Comparison of ENCODE assay signal across 16 cellular contexts in the genomic region with DNA sequence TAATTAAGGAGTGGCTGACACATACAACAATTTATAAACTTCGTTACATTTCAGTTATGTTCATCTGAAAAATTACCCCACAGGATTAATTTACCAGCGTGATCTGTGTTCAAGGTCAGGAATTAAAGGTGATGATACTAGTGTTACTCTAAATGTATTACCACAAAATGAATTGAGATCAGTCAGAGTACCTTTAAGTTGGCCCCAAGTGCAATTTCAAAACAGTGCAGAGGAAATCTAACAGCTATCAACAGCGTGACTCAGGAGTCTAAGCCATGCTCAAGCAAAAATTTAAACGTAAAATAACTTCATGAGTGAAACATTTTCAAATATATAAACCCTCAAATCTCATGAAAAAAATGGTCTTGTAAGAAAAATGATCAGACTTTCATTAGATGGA. TPM values are rescaled to one million over a fixed set of nuclear protein-coding genes. Genes with fewer than 3 reads are reported as not detected.
A peak's percentile ranks its signal among the peaks of the same experiment; 100 is the strongest.
DNase-seq lines count a peak whose midpoint lies in the region; ATAC-seq and TF ChIP-seq lines count a peak whose summit lies in the region.
"Had no signal": no experiment of that assay in that cellular context is flagged by ENCODE, and none has a peak within 500 bp of the region (broad histone marks: within the 10 kb centered on the region; RNA-seq: fewer than 3 reads in every experiment).

No MANE protein-coding gene starts in this region.

- H3K36me3 ChIP-seq in DND-41 (ENCODE audit: insufficient read depth, low read length) (peaks cover 58% of the 10 kb centered on the region), neutrophil (peaks cover 71% of the 10 kb centered on the region)

- H3K9me3 ChIP-seq in DND-41 (ENCODE audit: insufficient read depth, low read length, severe bottlenecking) (no peaks in the 10 kb centered on the region), T-helper 17 cell (ENCODE audit: control insufficient read depth, low read length, poor library complexity, severe bottlenecking) (no peaks in the 10 kb centered on the region), neutrophil (no peaks in the 10 kb centered on the region)
- H3K9me3 ChIP-seq: SJSA1 had no signal

- H3K4me3 ChIP-seq in DND-41 (ENCODE audit: low read depth in 1 of 2, low read length in 2 of 2) (no peak overlapping the region), neutrophil (ENCODE audit: low read depth in 1 of 2, low read length in 1 of 2) (no peak overlapping the region)
- H3K4me3 ChIP-seq: SJSA1 had no signal

- H3K27me3 ChIP-seq in DND-41 (ENCODE audit: insufficient read depth, low read length, poor library complexity) (no peaks in the 10 kb centered on the region), neutrophil (no peaks in the 10 kb centered on the region)
- H3K27me3 ChIP-seq: SJSA1 had no signal

- no peaks in the 10 kb centered on the region for H3K9me3 Mint-ChIP-seq in endothelial cell (ENCODE audit: unreplicated experiment)
- H3K9me3 Mint-ChIP-seq: CD8-positive, alpha-beta memory T cell; IgD-negative memory B cell had no signal

- H3K27me3 Mint-ChIP-seq in T-helper 17 cell (no peaks in the 10 kb centered on the region), endothelial cell (ENCODE audit: unreplicated experiment) (no peaks in the 10 kb centered on the region)
- H3K27me3 Mint-ChIP-seq: B cell, IgD-negative memory B cell had no signal

- DNase-seq in DND-41 (no peak), T-helper 17 cell (no peak), endothelial cell (ENCODE audit: low spot score) (no peak), HT-29 (ENCODE audit: low spot score) (no peak), erythroblast (lab: John Stamatoyannopoulos, UW) (no peak)
- DNase-seq in stimulated activated CD8-positive, alpha-beta memory T cell treated with anti-CD3 and anti-CD28 coated beads, Interleukin-4, amount 100 ng/mL, for 48 hours: no peak
- DNase-seq: ACHN; CD8-positive, alpha-beta memory T cell; NCI-H1436 treated with DMSO at 0.1 percent for 48 hours; NCI-H345; NCI-H526 treated with DMSO at 0.1 percent for 48 hours; PC-3 had no signal

- H3K4me3 Mint-ChIP-seq in T-helper 17 cell (no peak overlapping the region), endothelial cell (ENCODE audit: unreplicated experiment) (peak overlapping the region; percentile 5)
- H3K4me3 Mint-ChIP-seq: B cell, IgD-negative memory B cell had no signal

- H3K4me1 ChIP-seq in DND-41 (ENCODE audit: insufficient read depth, low read length) (peaks cover 39% of the 10 kb centered on the region), neutrophil (ENCODE audit: control insufficient read depth in 1 of 2, insufficient read depth in 1 of 2, low read depth in 1 of 2, low read length in 1 of 2) (peaks cover 15 to 43% of the 10 kb centered on the region in 2 experiments)
- H3K4me1 ChIP-seq: SJSA1 had no signal

- no peak overlapping the region for H3K4me2 ChIP-seq in DND-41 (ENCODE audit: insufficient read depth, low read length)

- H2AFZ ChIP-seq in DND-41 (ENCODE audit: low read depth, low read length): no peak overlapping the region

- H3K27ac ChIP-seq in DND-41 (ENCODE audit: low read length) (peak overlapping the region; percentile 27; the same call in 1 of the 2 replicates), neutrophil (peak overlapping the region; percentile 65)
- H3K27ac ChIP-seq: SJSA1 had no signal

- H3K9ac ChIP-seq in DND-41 (ENCODE audit: low read depth, low read length): no peak overlapping the region

- H3K36me3 Mint-ChIP-seq in T-helper 17 cell (ENCODE audit: low read depth) (peaks cover 12% of the 10 kb centered on the region), endothelial cell (ENCODE audit: low read depth, unreplicated experiment) (peaks cover 45% of the 10 kb centered on the region)

- no peak for ATAC-seq in DND-41 (ENCODE audit: insufficient read depth, low read depth)
- ATAC-seq in T-helper 17 cell: no peak
- ATAC-seq: PC-3 had no signal

- H3K79me2 ChIP-seq in DND-41 (ENCODE audit: insufficient read depth, low read length): 0 out of 2 replicates have a peak, but pooled peaks cover 2% of the 10 kb centered on the region

- TF ChIP-seq CTCF in DND-41 (IDR thresholded peaks at IDR 0.05; ENCODE audit: borderline replicate concordance, extremely low read depth, low read length, poor library complexity, severe bottlenecking): no peak
- TF ChIP-seq CTCF in endothelial cell (IDR thresholded peaks at IDR 0.05; ENCODE audit: unreplicated experiment): no peak
- no peak for TF ChIP-seq CTCF in neutrophil (IDR thresholded peaks at IDR 0.05)

- TF ChIP-seq POLR2A in erythroblast (IDR thresholded peaks at IDR 0.05; ENCODE audit: low read length): no peak

- H4K20me1 ChIP-seq in DND-41 (ENCODE audit: insufficient read depth, low read length): no peaks in the 10 kb centered on the region

- H3K4me1 Mint-ChIP-seq in T-helper 17 cell (peaks cover 21% of the 10 kb centered on the region), endothelial cell (ENCODE audit: unreplicated experiment) (peaks cover 10% of the 10 kb centered on the region)

- peak overlapping the region; percentile 86 for H3K27ac Mint-ChIP-seq in T-helper 17 cell
- H3K27ac Mint-ChIP-seq in endothelial cell (ENCODE audit: unreplicated experiment): no peak overlapping the region

RNA-seq across cellular contexts. Expression of a gene that starts 18.7 kb away (rescaled TPM):
- total RNA-seq in T-helper 17 cell (10 to 100 TPM; 58.0 to 58.9 TPM), endothelial cell (ENCODE audit: unreplicated experiment) (176 TPM)
- 12.6 and 16.7 TPM in 2 replicates for total RNA-seq in HT-29 (2014; rRNA removed; shearing (Covaris generic))
